In the genomic region with DNA sequence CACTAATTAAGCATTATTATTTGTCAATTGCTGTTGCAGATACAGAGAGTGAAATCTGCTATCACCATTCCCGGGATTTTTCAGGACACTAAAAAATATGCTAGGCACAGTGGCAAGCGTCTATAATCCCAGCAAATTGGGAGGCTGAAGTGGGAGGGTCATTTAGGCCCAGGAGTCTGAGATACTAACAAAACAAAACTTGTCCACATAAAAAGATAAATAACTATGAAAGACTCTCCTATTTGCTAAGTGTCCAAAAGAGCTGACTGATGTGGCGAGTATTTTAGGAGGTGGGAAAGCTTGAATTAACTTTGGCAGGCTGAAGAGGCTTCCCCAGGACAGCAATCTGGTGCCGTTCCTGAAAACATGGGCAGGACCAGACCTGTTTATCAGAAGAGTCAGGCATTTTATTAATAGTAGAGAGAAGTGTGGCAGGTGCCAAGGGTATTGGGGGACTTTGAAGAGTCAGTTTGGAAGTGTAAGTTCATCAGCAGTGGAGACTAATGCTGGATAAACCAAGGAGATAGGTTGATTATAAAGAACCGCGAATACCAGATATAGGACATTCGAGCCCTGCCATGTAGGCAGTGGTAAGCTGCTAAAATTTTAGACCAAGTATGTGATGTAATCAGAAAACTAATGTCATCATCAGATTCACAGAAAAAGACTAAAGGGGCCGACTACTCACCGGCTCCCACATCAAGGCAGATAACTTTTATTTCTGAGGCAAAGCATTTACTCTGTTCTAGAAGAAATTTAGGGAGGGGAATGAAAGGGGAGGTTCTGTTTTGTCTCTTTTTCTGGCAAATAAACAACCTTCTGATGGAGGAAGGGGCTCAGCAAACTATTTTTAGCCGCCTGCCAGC, we compare ENCODE assay signal across 14 cellular contexts.
DNase-seq lines count a peak whose midpoint lies in the region; ATAC-seq and TF ChIP-seq lines count a peak whose summit lies in the region.
"Had no signal": no experiment of that assay in that cellular context is flagged by ENCODE, and none has a peak within 500 bp of the region (broad histone marks: within the 10 kb centered on the region; RNA-seq: fewer than 3 reads in every experiment).

No MANE protein-coding gene starts in this region.

- no peak overlapping the region for H3K4me2 ChIP-seq in PC-9
- H3K4me2 ChIP-seq: BLaER1 treated with 17β-estradiol and CSF1 and Interleukin-3, amounts not matched to agents 10 nM and 100 nM had no signal

- no TSS peak for BruUV-seq in PC-9 (replicated peaks; lab: Mats Ljungman, UMichigan)

- no peaks in the 10 kb centered on the region for H3K4me1 Mint-ChIP-seq in activated T-helper 1 cell treated with anti-CD3 and anti-CD28 coated beads, Interleukin-12 subunit alpha, Interleukin-12 subunit beta, Interleukin-2, Interleukin-4 antibody, amounts not matched to agents 30 ng/mL and 10 ng/mL and 1 ng/mL, durations not matched to agents 14 hours and 24 hours and 36 hours (ENCODE audit: low read depth)
- H3K4me1 Mint-ChIP-seq in activated CD4-positive, alpha-beta T cell treated with anti-CD3 and anti-CD28 coated beads for 36 hours: no peaks in the 10 kb centered on the region

- DNase-seq in heart left ventricle: no peak
- DNase-seq in cardiac septum (ENCODE audit: low spot score): no peak
- DNase-seq in NCI-H1694 treated with DMSO at 0.1 percent for 48 hours (lab: John Stamatoyannopoulos, UW): peak; percentile 81
- no peak for DNase-seq in PC-9
- no peak for DNase-seq in activated T-helper 1 cell treated with anti-CD3 and anti-CD28 coated beads, Interleukin-12 subunit alpha, Interleukin-12 subunit beta, Interleukin-2, Interleukin-4 antibody, amounts not matched to agents 30 ng/mL and 10 ng/mL and 1 ng/mL, durations not matched to agents 14 hours and 24 hours and 36 hours (ENCODE audit: low spot score)
- DNase-seq in NCI-H82 (lab: John Stamatoyannopoulos, UW): no peak
- no peak for DNase-seq in activated CD4-positive, alpha-beta T cell treated with anti-CD3 and anti-CD28 coated beads for 36 hours
- no peak for DNase-seq in mesenteric fat pad (ENCODE audit: low spot score)
- DNase-seq: CD8-positive, alpha-beta memory T cell; GOT3; NCI-H2029 treated with DMSO at 0.1 percent for 48 hours; NCI-H2227 treated with DMSO at 0.1 percent for 48 hours; SHP77 had no signal

- POLR2A ChIA-PET in PC-9 (lab: Charles Lee; ENCODE audit: unreplicated experiment): no interaction called here
- POLR2A ChIA-PET in activated CD4-positive, alpha-beta T cell treated with anti-CD3 and anti-CD28 coated beads for 36 hours (lab: Charles Lee): no interaction called here

- H3K4me3 ChIP-seq in heart left ventricle: no peak overlapping the region
- no peak overlapping the region for H3K4me3 ChIP-seq in PC-9
- H3K4me3 ChIP-seq: BLaER1 treated with 17β-estradiol and CSF1 and Interleukin-3, amounts not matched to agents 10 nM and 100 nM had no signal

- no peak for TF ChIP-seq POLR2A in heart left ventricle (IDR thresholded peaks at IDR 0.05)

- 0 out of 2 replicates have a peak overlapping the region, but pooled peaks have one; percentile 4 for H2AFZ ChIP-seq in PC-9

- CTCF ChIA-PET in PC-9 (lab: Charles Lee): no interaction called here
- CTCF ChIA-PET in activated CD4-positive, alpha-beta T cell treated with anti-CD3 and anti-CD28 coated beads for 36 hours (lab: Charles Lee): no interaction called here

- intact Hi-C loops in heart left ventricle (cut with DNase I) (no loop called here), cardiac septum (cut with DNase I) (loop anchor here (2.0 kb wide), 1 partner anchor 200 kb away; no protein-coding TSS in a partner anchor), PC-9 (cut with micrococcal nuclease; ENCODE audit: unreplicated experiment) (loop anchor here (5.0 kb wide), 1 partner anchor 202 kb away; a partner anchor contains a TSS)
- intact Hi-C loops in activated T-helper 1 cell treated with anti-CD3 and anti-CD28 coated beads, Interleukin-12 subunit alpha, Interleukin-12 subunit beta, Interleukin-2, Interleukin-4 antibody, amounts not matched to agents 30 ng/mL and 10 ng/mL and 1 ng/mL, durations not matched to agents 14 hours and 24 hours and 36 hours (cut with micrococcal nuclease): no loop called here
- intact Hi-C loops in activated CD4-positive, alpha-beta T cell treated with anti-CD3 and anti-CD28 coated beads for 36 hours (cut with DNase I, micrococcal nuclease): loop anchor here in 1 of 2 experiments (5.0 kb wide), 1 partner anchor 202 kb away; a partner anchor contains a TSS

- ATAC-seq in heart left ventricle: peak; percentile 36 to 75 (median 58)
- ATAC-seq in activated CD4-positive, alpha-beta T cell treated with anti-CD3 and anti-CD28 coated beads for 36 hours: no peak

- H3K36me3 ChIP-seq in heart left ventricle (no peaks in the 10 kb centered on the region), PC-9 (ENCODE audit: low read depth) (no peaks in the 10 kb centered on the region)
- H3K36me3 ChIP-seq: BLaER1 treated with 17β-estradiol and CSF1 and Interleukin-3, amounts not matched to agents 10 nM and 100 nM had no signal

- H3K4me1 ChIP-seq in heart left ventricle (peaks cover 0 to 11% (median 0%) of the 10 kb centered on the region in 12 donors), PC-9 (replicated peaks; ENCODE audit: insufficient read depth) (no peaks in the 10 kb centered on the region)
- H3K4me1 ChIP-seq: BLaER1 treated with 17β-estradiol and CSF1 and Interleukin-3, amounts not matched to agents 10 nM and 100 nM had no signal

- H3K27me3 ChIP-seq in heart left ventricle: peaks cover 0 to 3% (median 0%) of the 10 kb centered on the region in 9 donors
- H3K27me3 ChIP-seq in PC-9 (ENCODE audit: insufficient read depth, low read depth): no peaks in the 10 kb centered on the region
- H3K27me3 ChIP-seq: BLaER1 treated with 17β-estradiol and CSF1 and Interleukin-3, amounts not matched to agents 10 nM and 100 nM had no signal

- H3K79me2 ChIP-seq in PC-9 (ENCODE audit: low read depth): no peaks in the 10 kb centered on the region

- no peak overlapping the region for H3K27ac Mint-ChIP-seq in activated T-helper 1 cell treated with anti-CD3 and anti-CD28 coated beads, Interleukin-12 subunit alpha, Interleukin-12 subunit beta, Interleukin-2, Interleukin-4 antibody, amounts not matched to agents 30 ng/mL and 10 ng/mL and 1 ng/mL, durations not matched to agents 14 hours and 24 hours and 36 hours
- no peak overlapping the region for H3K27ac Mint-ChIP-seq in activated CD4-positive, alpha-beta T cell treated with anti-CD3 and anti-CD28 coated beads for 36 hours
- H3K27ac Mint-ChIP-seq: CD8-positive, alpha-beta memory T cell had no signal

- peaks cover under 1% of the 10 kb centered on the region; the same call in 1 of the 2 replicates for H3F3A ChIP-seq in PC-9 (ENCODE audit: insufficient read depth, low read depth)

- no peaks in the 10 kb centered on the region for H3K9me2 ChIP-seq in PC-9 (ENCODE audit: insufficient read depth)

- H3K9me3 Mint-ChIP-seq in activated T-helper 1 cell treated with anti-CD3 and anti-CD28 coated beads, Interleukin-12 subunit alpha, Interleukin-12 subunit beta, Interleukin-2, Interleukin-4 antibody, amounts not matched to agents 30 ng/mL and 10 ng/mL and 1 ng/mL, durations not matched to agents 14 hours and 24 hours and 36 hours: no peaks in the 10 kb centered on the region
- H3K9me3 Mint-ChIP-seq in activated CD4-positive, alpha-beta T cell treated with anti-CD3 and anti-CD28 coated beads for 36 hours (ENCODE audit: low read depth): no peaks in the 10 kb centered on the region
- H3K9me3 Mint-ChIP-seq: CD8-positive, alpha-beta memory T cell had no signal

- H3K27ac ChIP-seq in heart left ventricle (no peak overlapping the region), PC-9 (no peak overlapping the region)
- H3K27ac ChIP-seq: BLaER1 treated with 17β-estradiol and CSF1 and Interleukin-3, amounts not matched to agents 10 nM and 100 nM had no signal

- 55 to 59% (median 58%) methylated on average over 10 of the region's 10 CpGs for WGBS in heart left ventricle, 4 donors

- TF ChIP-seq CTCF in heart left ventricle (IDR thresholded peaks at IDR 0.05) (no peak), PC-9 (conservative IDR thresholded peaks at IDR 0.05) (no peak)

- no peak overlapping the region for H3K4me3 Mint-ChIP-seq in activated T-helper 1 cell treated with anti-CD3 and anti-CD28 coated beads, Interleukin-12 subunit alpha, Interleukin-12 subunit beta, Interleukin-2, Interleukin-4 antibody, amounts not matched to agents 30 ng/mL and 10 ng/mL and 1 ng/mL, durations not matched to agents 14 hours and 24 hours and 36 hours
- H3K4me3 Mint-ChIP-seq in activated CD4-positive, alpha-beta T cell treated with anti-CD3 and anti-CD28 coated beads for 36 hours: no peak overlapping the region
- H3K4me3 Mint-ChIP-seq: CD8-positive, alpha-beta memory T cell had no signal

- H3K36me3 Mint-ChIP-seq in activated T-helper 1 cell treated with anti-CD3 and anti-CD28 coated beads, Interleukin-12 subunit alpha, Interleukin-12 subunit beta, Interleukin-2, Interleukin-4 antibody, amounts not matched to agents 30 ng/mL and 10 ng/mL and 1 ng/mL, durations not matched to agents 14 hours and 24 hours and 36 hours (ENCODE audit: low read depth): no peaks in the 10 kb centered on the region
- H3K36me3 Mint-ChIP-seq in activated CD4-positive, alpha-beta T cell treated with anti-CD3 and anti-CD28 coated beads for 36 hours (ENCODE audit: low read depth): no peaks in the 10 kb centered on the region

- H3K9me3 ChIP-seq in heart left ventricle (no peaks in the 10 kb centered on the region), PC-9 (ENCODE audit: insufficient read depth, low read depth) (no peaks in the 10 kb centered on the region)
- H3K9me3 ChIP-seq: BLaER1 treated with 17β-estradiol and CSF1 and Interleukin-3, amounts not matched to agents 10 nM and 100 nM had no signal

- no peaks in the 10 kb centered on the region for H4K20me1 ChIP-seq in PC-9 (ENCODE audit: insufficient read depth)
- H4K20me1 ChIP-seq: BLaER1 treated with 17β-estradiol and CSF1 and Interleukin-3, amounts not matched to agents 10 nM and 100 nM had no signal

- H3K27me3 Mint-ChIP-seq in activated T-helper 1 cell treated with anti-CD3 and anti-CD28 coated beads, Interleukin-12 subunit alpha, Interleukin-12 subunit beta, Interleukin-2, Interleukin-4 antibody, amounts not matched to agents 30 ng/mL and 10 ng/mL and 1 ng/mL, durations not matched to agents 14 hours and 24 hours and 36 hours (ENCODE audit: insufficient read depth): peaks cover 4% of the 10 kb centered on the region
- peaks cover 2% of the 10 kb centered on the region for H3K27me3 Mint-ChIP-seq in activated CD4-positive, alpha-beta T cell treated with anti-CD3 and anti-CD28 coated beads for 36 hours

Comparison
In these comparisons a context has a peak if more than half of its experiments do, and no peak if none do; other contexts are left out.
1. intact Hi-C loops: an anchor here in cardiac septum (2.0 kb wide) and PC-9 (5.0 kb wide); none called in heart left ventricle and activated T-helper 1 cell treated with anti-CD3 and anti-CD28 coated beads, Interleukin-12 subunit alpha, Interleukin-12 subunit beta, Interleukin-2, Interleukin-4 antibody, amounts not matched to agents 30 ng/mL and 10 ng/mL and 1 ng/mL, durations not matched to agents 14 hours and 24 hours and 36 hours.